Comparison of ENCODE assay signal across 8 cellular contexts in the genomic region with DNA sequence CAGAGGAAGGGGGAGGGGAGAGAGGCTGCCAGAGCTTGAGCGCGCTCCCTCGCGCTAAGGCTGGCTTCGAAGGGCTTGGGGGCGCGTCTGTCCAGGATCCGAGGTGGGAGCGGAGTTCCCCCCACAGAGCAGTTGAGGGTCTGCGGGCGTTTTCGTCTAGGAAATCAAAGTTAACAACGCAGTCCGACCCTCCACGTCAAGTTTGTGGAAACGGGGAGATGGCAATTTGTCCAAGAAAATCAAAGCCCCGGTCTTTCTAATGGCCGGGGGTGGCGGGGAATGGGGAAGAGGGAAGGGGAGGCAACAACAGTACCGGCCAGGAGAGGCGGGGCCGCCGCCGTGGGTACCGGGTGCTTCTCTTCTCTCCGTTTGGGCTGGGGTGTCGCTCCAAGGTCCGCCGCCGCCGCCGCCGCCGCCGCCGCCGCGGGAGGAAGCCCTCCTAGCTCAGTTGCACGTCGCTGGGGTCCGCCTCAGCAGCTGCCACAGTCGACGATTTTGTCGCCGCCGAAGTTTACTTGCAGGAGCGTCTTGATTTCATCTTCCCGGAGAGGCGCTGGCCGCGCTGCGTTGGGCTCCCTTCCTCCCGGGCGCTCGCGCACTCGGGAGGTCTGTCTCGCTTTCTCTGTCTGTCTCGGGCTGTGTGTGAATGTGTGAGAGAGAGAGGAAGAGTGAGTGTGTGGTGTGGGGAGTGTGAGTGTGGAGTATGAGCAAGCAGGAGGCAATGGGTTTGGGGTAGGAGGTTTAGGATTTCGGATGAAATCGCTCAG. TPM values are rescaled to one million over a fixed set of nuclear protein-coding genes. Genes with fewer than 3 reads are reported as not detected.
DNase-seq lines count a peak whose midpoint lies in the region; ATAC-seq and TF ChIP-seq lines count a peak whose summit lies in the region.
"Had no signal": no experiment of that assay in that cellular context is flagged by ENCODE, and none has a peak within 500 bp of the region (broad histone marks: within the 10 kb centered on the region; RNA-seq: fewer than 3 reads in every experiment).

No MANE protein-coding gene starts in this region.

- H3K36me3 ChIP-seq in GM23338 (ENCODE audit: insufficient read depth) (no peaks in the 10 kb centered on the region), skeletal muscle satellite cell (ENCODE audit: insufficient read depth, low read length) (no peaks in the 10 kb centered on the region)

- TF ChIP-seq CTCF in GM23338 (conservative IDR thresholded peaks at IDR 0.05; ENCODE audit: low read depth in 2 of 2) (no peak), glutamatergic neuron (IDR thresholded peaks at IDR 0.05; ENCODE audit: partially characterized antibody, unreplicated experiment) (no peak)

- no peak overlapping the region for H3K27ac ChIP-seq in GM23338 (ENCODE audit: low read depth)

- peaks cover 9% of the 10 kb centered on the region for H3K9me3 ChIP-seq in skeletal muscle satellite cell (replicated peaks; ENCODE audit: low read length)

- POLR2A ChIA-PET in T-cell (lab: Charles Lee): no interaction called here

- H3K36me3 Mint-ChIP-seq in GM23338 (ENCODE audit: low read depth): peaks cover 7% of the 10 kb centered on the region; the same call in 1 of the 3 replicates
- H3K36me3 Mint-ChIP-seq in T-cell: no peaks in the 10 kb centered on the region
- no peaks in the 10 kb centered on the region for H3K36me3 Mint-ChIP-seq in glutamatergic neuron (ENCODE audit: unreplicated experiment)

- H3K4me2 ChIP-seq in GM23338 (peak overlapping the region; percentile 80), skeletal muscle satellite cell (ENCODE audit: low read length) (peak overlapping the region; percentile 77)

- H3K4me3 ChIP-seq in GM23338: peak overlapping the region; percentile 55
- peak overlapping the region; percentile 63 for H3K4me3 ChIP-seq in skeletal muscle satellite cell (ENCODE audit: low read length)

- CTCF ChIA-PET in T-cell (lab: Charles Lee): no interaction called here

- H3K27me3 ChIP-seq in GM23338 (ENCODE audit: insufficient read depth) (peaks cover 83% of the 10 kb centered on the region), skeletal muscle satellite cell (ENCODE audit: control insufficient read depth, insufficient read depth, low read length) (peaks cover 22% of the 10 kb centered on the region)

- ATAC-seq in GM23338 (peak; percentile 26), T-cell (replicated peaks in 1 of 4) (peak in 1 of 4 experiments; percentile 23), GM18517 (IDR thresholded peaks at IDR 0.05; ENCODE audit: unreplicated experiment) (no peak)

- H3K9me3 Mint-ChIP-seq in GM23338 (peaks cover 9% of the 10 kb centered on the region; the same call in 2 of the 3 replicates), T-cell (peaks cover 0 to 5% (median 0%) of the 10 kb centered on the region in 3 donors), glutamatergic neuron (ENCODE audit: unreplicated experiment) (peaks cover 3% of the 10 kb centered on the region)

- H3K27me3 Mint-ChIP-seq in GM23338 (ENCODE audit: insufficient read depth, low read depth, poor library complexity) (peaks cover 73% of the 10 kb centered on the region), T-cell (peaks cover 48 to 65% of the 10 kb centered on the region in 2 donors), glutamatergic neuron (ENCODE audit: unreplicated experiment) (peaks cover 17% of the 10 kb centered on the region)

- no peak overlapping the region for H3K27ac Mint-ChIP-seq in GM23338
- no peak overlapping the region for H3K27ac Mint-ChIP-seq in T-cell
- H3K27ac Mint-ChIP-seq in glutamatergic neuron (ENCODE audit: unreplicated experiment): no peak overlapping the region

- DNase-seq in GM23338 (ENCODE audit: low spot score) (peak; percentile 35), T-cell (no peak), glutamatergic neuron (no peak), cortex of kidney (lab: John Stamatoyannopoulos, UW) (no peak), COR-L47 (lab: John Stamatoyannopoulos, UW) (no peak)

- H3K79me2 ChIP-seq in GM23338 (replicated peaks; ENCODE audit: insufficient read depth): no peaks in the 10 kb centered on the region

- H3K4me3 Mint-ChIP-seq in GM23338 (peak overlapping the region; percentile 83), T-cell (peak overlapping the region; percentile 66 to 75 (median 67)), glutamatergic neuron (ENCODE audit: unreplicated experiment) (peak overlapping the region; percentile 96)

- peak overlapping the region; percentile 8 for H3K9ac ChIP-seq in skeletal muscle satellite cell (ENCODE audit: low read depth, low read length)

- peak overlapping the region; percentile 81; the same call in 1 of the 2 replicates for H2AFZ ChIP-seq in GM23338

- H3K9me2 ChIP-seq in GM23338 (ENCODE audit: insufficient read depth): no peaks in the 10 kb centered on the region

- no peaks in the 10 kb centered on the region for H4K20me1 ChIP-seq in GM23338 (replicated peaks; ENCODE audit: insufficient read depth)

- H3K4me1 Mint-ChIP-seq in GM23338: peaks cover 22% of the 10 kb centered on the region
- peaks cover 4 to 23% (median 22%) of the 10 kb centered on the region in 3 donors for H3K4me1 Mint-ChIP-seq in T-cell
- H3K4me1 Mint-ChIP-seq in glutamatergic neuron (ENCODE audit: low read depth, unreplicated experiment): peaks cover 5% of the 10 kb centered on the region

- H3K4me1 ChIP-seq in GM23338 (ENCODE audit: insufficient read depth): peaks cover 30% of the 10 kb centered on the region
- H3K4me1 ChIP-seq in skeletal muscle satellite cell (ENCODE audit: control insufficient read depth, insufficient read depth, low read length): no peaks in the 10 kb centered on the region

- H3F3A ChIP-seq in GM23338 (replicated peaks; ENCODE audit: low read depth): no peaks in the 10 kb centered on the region

TF ChIP-seq in GM23338, 12 proteins besides CTCF, POLR2A, EP300 and RAD21:
- TF ChIP-seq ZNF114 (CRISPR knock-in tag; IDR thresholded peaks at IDR 0.05) (no peak), EZH2 (IDR thresholded peaks at IDR 0.05; ENCODE audit: low read depth, unreplicated experiment) (peak; percentile 36), EZH2phosphoT487 (IDR thresholded peaks at IDR 0.05; ENCODE audit: unreplicated experiment) (no peak)
- TF ChIP-seq, protein P1, sequence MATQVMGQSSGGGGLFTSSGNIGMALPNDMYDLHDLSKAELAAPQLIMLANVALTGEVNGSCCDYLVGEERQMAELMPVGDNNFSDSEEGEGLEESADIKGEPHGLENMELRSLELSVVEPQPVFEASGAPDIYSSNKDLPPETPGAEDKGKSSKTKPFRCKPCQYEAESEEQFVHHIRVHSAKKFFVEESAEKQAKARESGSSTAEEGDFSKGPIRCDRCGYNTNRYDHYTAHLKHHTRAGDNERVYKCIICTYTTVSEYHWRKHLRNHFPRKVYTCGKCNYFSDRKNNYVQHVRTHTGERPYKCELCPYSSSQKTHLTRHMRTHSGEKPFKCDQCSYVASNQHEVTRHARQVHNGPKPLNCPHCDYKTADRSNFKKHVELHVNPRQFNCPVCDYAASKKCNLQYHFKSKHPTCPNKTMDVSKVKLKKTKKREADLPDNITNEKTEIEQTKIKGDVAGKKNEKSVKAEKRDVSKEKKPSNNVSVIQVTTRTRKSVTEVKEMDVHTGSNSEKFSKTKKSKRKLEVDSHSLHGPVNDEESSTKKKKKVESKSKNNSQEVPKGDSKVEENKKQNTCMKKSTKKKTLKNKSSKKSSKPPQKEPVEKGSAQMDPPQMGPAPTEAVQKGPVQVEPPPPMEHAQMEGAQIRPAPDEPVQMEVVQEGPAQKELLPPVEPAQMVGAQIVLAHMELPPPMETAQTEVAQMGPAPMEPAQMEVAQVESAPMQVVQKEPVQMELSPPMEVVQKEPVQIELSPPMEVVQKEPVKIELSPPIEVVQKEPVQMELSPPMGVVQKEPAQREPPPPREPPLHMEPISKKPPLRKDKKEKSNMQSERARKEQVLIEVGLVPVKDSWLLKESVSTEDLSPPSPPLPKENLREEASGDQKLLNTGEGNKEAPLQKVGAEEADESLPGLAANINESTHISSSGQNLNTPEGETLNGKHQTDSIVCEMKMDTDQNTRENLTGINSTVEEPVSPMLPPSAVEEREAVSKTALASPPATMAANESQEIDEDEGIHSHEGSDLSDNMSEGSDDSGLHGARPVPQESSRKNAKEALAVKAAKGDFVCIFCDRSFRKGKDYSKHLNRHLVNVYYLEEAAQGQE (IDR thresholded peaks at IDR 0.05; ENCODE audit: unreplicated experiment): no peak
TF ChIP-seq in GM23338: peak in this region for 1.

RNA-seq across cellular contexts. Expression of a gene that starts 0.6 kb away (rescaled TPM):
- 0.89 and 1.4 TPM in 2 replicates for total RNA-seq in GM23338 (2014; rRNA removed; shearing (Covaris generic))
- polyA plus RNA-seq in GM23338 (2016; fragmentation: Nextera tagmentation; extraction: Ambion mirVana): 0.87 and 1.6 TPM in 2 replicates
- total RNA-seq in T-cell (under 1 TPM in 2 of 5 donors, not detected in 3; 0.03 to 0.05 TPM), glutamatergic neuron (ENCODE audit: unreplicated experiment) (4.1 TPM)
- total RNA-seq in skeletal muscle satellite cell (2012; rRNA removed): under 0.01 and 0.66 TPM in 2 replicates
- total RNA-seq: SK-MEL-5 had no signal
